11 cellular contexts compared by ENCODE assay signal in genomic region chr3:42655980-42656679, GRCh38. TPM values are rescaled to one million over a fixed set of nuclear protein-coding genes. Genes with fewer than 3 reads are reported as not detected.
DNase-seq lines count a peak whose midpoint lies in the region; ATAC-seq, FAIRE-seq and TF ChIP-seq lines count a peak whose summit lies in the region.
"Had no signal": no experiment of that assay in that cellular context is flagged by ENCODE, and none has a peak within 500 bp of the region (broad histone marks: within the 10 kb centered on the region; RNA-seq: fewer than 3 reads in every experiment).

No MANE protein-coding gene starts in this region.

- peak overlapping the region; percentile 90; the same call in 1 of the 2 replicates for H3K4me2 ChIP-seq in HepG2 (ENCODE audit: low read depth, low read length)

- peaks cover 7% of the 10 kb centered on the region for H3K79me2 ChIP-seq in HepG2 (ENCODE audit: insufficient read depth, low read length)

- ATAC-seq in HepG2 (no peak; the same call in 2 of the 3 replicates), right lobe of liver (no peak)
- ATAC-seq in naive thymus-derived CD8-positive, alpha-beta T cell, result no peak
- ATAC-seq: activated T-cell treated with anti-CD3 and anti-CD28 coated beads, Interleukin-2, amount 50 U/mL, for 72 hours had no signal

- H3K27me3 ChIP-seq in HepG2 (ENCODE audit: control insufficient read depth in 1 of 2, insufficient read depth in 2 of 2, low read length in 2 of 2) (no peaks in the 10 kb centered on the region), right lobe of liver (no peaks in the 10 kb centered on the region), vagina (no peaks in the 10 kb centered on the region)

- in situ Hi-C loops in HepG2 (cut with HindIII; ENCODE audit: extremely low pct_ligation_motif_present, low pct_unique_long_range_greater_than_20kb), result no loop called here

- intact Hi-C loops in HepG2 (cut with micrococcal nuclease; ENCODE audit: unreplicated experiment), result no loop called here
- intact Hi-C loops in right lobe of liver (cut with DNase I), result no loop called here
- intact Hi-C loops in vagina (cut with DNase I), result loop anchor here (2.0 kb wide), 1 partner anchor 65 kb away; the partner anchor contains the start of gene SS18L2

- H3K4me1 Mint-ChIP-seq in mesothelial cell of epicardium, result peaks cover 28% of the 10 kb centered on the region
- H3K4me1 Mint-ChIP-seq in naive thymus-derived CD8-positive, alpha-beta T cell, result peaks cover 7 to 27% (median 11%) of the 10 kb centered on the region in 4 donors

- TF ChIP-seq POLR2A in HepG2 (IDR thresholded peaks at IDR 0.05; ENCODE audit: insufficient read depth in 1 of 2, low read depth in 2 of 2, low read length in 2 of 2) (no peak), right lobe of liver (IDR thresholded peaks at IDR 0.05) (no peak), vagina (IDR thresholded peaks at IDR 0.05) (no peak)

- no peaks in the 10 kb centered on the region for H3K9me3 Mint-ChIP-seq in mesothelial cell of epicardium
- no peaks in the 10 kb centered on the region for H3K9me3 Mint-ChIP-seq in naive thymus-derived CD8-positive, alpha-beta T cell
- H3K9me3 Mint-ChIP-seq: activated T-cell treated with anti-CD3 and anti-CD28 coated beads, Interleukin-2, amount 50 U/mL, for 72 hours had no signal

- H3K9me3 ChIP-seq in HepG2 (ENCODE audit: low read length), result no peaks in the 10 kb centered on the region
- no peaks in the 10 kb centered on the region for H3K9me3 ChIP-seq in right lobe of liver
- no peaks in the 10 kb centered on the region for H3K9me3 ChIP-seq in vagina

- no peak for TF ChIP-seq RAD21 in HepG2 (CRISPR knock-in tag; IDR thresholded peaks at IDR 0.05)

- no peak overlapping the region for H2AFZ ChIP-seq in HepG2 (ENCODE audit: low read length)

- no peaks in the 10 kb centered on the region for H3K27me3 Mint-ChIP-seq in mesothelial cell of epicardium (ENCODE audit: low read depth)
- H3K27me3 Mint-ChIP-seq in naive thymus-derived CD8-positive, alpha-beta T cell, result no peaks in the 10 kb centered on the region

- TF ChIP-seq CTCF in HepG2 (CRISPR knock-in tag; IDR thresholded peaks at IDR 0.05) (no peak), right lobe of liver (IDR thresholded peaks at IDR 0.05) (no peak), coronary artery (IDR thresholded peaks at IDR 0.05) (no peak), mesothelial cell of epicardium (IDR thresholded peaks at IDR 0.05; ENCODE audit: unreplicated experiment) (no peak), vagina (IDR thresholded peaks at IDR 0.05) (no peak)

- 75% methylated on average over 6 of the region's 6 CpGs for WGBS in HepG2 (ENCODE audit: low lambda C conversion rate)
- WGBS in right lobe of liver (ENCODE audit: insufficient coverage, low coverage, low lambda C conversion rate, missing lambda C conversion rate), result 75% methylated on average over 2 of the region's 6 CpGs

- peak overlapping the region; percentile 60 for H3K4me3 Mint-ChIP-seq in mesothelial cell of epicardium
- peak overlapping the region in 2 of 10 donors; percentile 20 to 47 for H3K4me3 Mint-ChIP-seq in naive thymus-derived CD8-positive, alpha-beta T cell

- TF ChIP-seq EP300 in HepG2 (IDR thresholded peaks at IDR 0.05; ENCODE audit: low read depth in 2 of 2, low read length in 2 of 2) (no peak), HepG2 (CRISPR knock-in tag; IDR thresholded peaks at IDR 0.05; ENCODE audit: borderline replicate concordance) (no peak)

- no peak for FAIRE-seq in HepG2 (lab: Jason Lieb, UNC)

- POLR2A ChIA-PET in HepG2 (lab: Yijun Ruan, JAX), result no interaction called here
- POLR2A ChIA-PET in naive thymus-derived CD8-positive, alpha-beta T cell (lab: Charles Lee), result no interaction called here

- H3K36me3 ChIP-seq in HepG2 (replicated peaks in 1 of 2; ENCODE audit: control insufficient read depth in 1 of 2, insufficient read depth in 2 of 2, low read length in 2 of 2) (no peaks in the 10 kb centered on the region), right lobe of liver (no peaks in the 10 kb centered on the region), vagina (peaks cover 0 to 7% of the 10 kb centered on the region in 2 donors)

- BruUV-seq in HepG2 (replicated peaks; lab: Mats Ljungman, UMichigan), result no TSS peak

- H3K27ac ChIP-seq in HepG2 (ENCODE audit: extremely low read length, insufficient read depth, low read length) (peak overlapping the region; percentile 16), right lobe of liver (no peak overlapping the region), coronary artery (peak overlapping the region; percentile 98 to 99), vagina (peak overlapping the region; percentile 96)
- H3K27ac ChIP-seq: SK-N-MC had no signal

- DNase-seq in HepG2 (ENCODE audit: low spot score) (no peak), right lobe of liver (no peak), coronary artery (ENCODE audit: low spot score) (peak; percentile 74), mesothelial cell of epicardium (ENCODE audit: low spot score in 2 of 2, unreplicated experiment in 2 of 2) (no peak), vagina (ENCODE audit: extremely low spot score in 2 of 2) (peak in 1 of 2 donors; percentile 84), NCI-H187 treated with DMSO at 0.1 percent for 48 hours (lab: John Stamatoyannopoulos, UW) (no peak)
- DNase-seq in activated CD4-positive, alpha-beta T cell treated with anti-CD3 and anti-CD28 coated beads, Interleukin-2, amount 50 U/mL, for 48 hours, result no peak
- DNase-seq in naive thymus-derived CD8-positive, alpha-beta T cell, result no peak
- DNase-seq: activated T-cell treated with anti-CD3 and anti-CD28 coated beads, Interleukin-2, amount 50 U/mL, for 72 hours; NCI-H1092 treated with DMSO at 0.1 percent for 48 hours had no signal

- H3K9ac ChIP-seq in HepG2 (ENCODE audit: insufficient read depth, low read depth, low read length), result no peak overlapping the region

- peaks cover 8% of the 10 kb centered on the region for H3K36me3 Mint-ChIP-seq in mesothelial cell of epicardium
- H3K36me3 Mint-ChIP-seq in naive thymus-derived CD8-positive, alpha-beta T cell, result no peaks in the 10 kb centered on the region

- H4K20me1 ChIP-seq in HepG2 (ENCODE audit: insufficient read depth, low read length), result no peaks in the 10 kb centered on the region

- H3K4me1 ChIP-seq in HepG2 (ENCODE audit: insufficient read depth, low read length) (peaks cover 62% of the 10 kb centered on the region), right lobe of liver (peaks cover 0 to 14% (median 3%) of the 10 kb centered on the region in 4 donors), vagina (peaks cover 73% of the 10 kb centered on the region)

- peak overlapping the region; percentile 2 for H3K27ac Mint-ChIP-seq in mesothelial cell of epicardium
- peak overlapping the region in 1 of 10 donors; percentile 54 for H3K27ac Mint-ChIP-seq in naive thymus-derived CD8-positive, alpha-beta T cell
- H3K27ac Mint-ChIP-seq: activated T-cell treated with anti-CD3 and anti-CD28 coated beads, Interleukin-2, amount 50 U/mL, for 72 hours had no signal

- CTCF ChIA-PET in HepG2 (lab: Yijun Ruan, JAX; ENCODE audit: low intra/inter-chr PET ratio, low total read pairs), result no interaction called here

- H3K4me3 ChIP-seq in HepG2 (replicated peaks in 1 of 3; ENCODE audit: insufficient read depth in 1 of 3, low read depth in 2 of 3, low read length in 3 of 3) (no peak overlapping the region), right lobe of liver (no peak overlapping the region), coronary artery (peak overlapping the region; percentile 98), vagina (peak overlapping the region in 1 of 2 donors; percentile 98)

RNA-seq across cellular contexts. Expression of gene ZBTB47, which starts 2.6 kb away (rescaled TPM):
- total RNA-seq in HepG2 (2016; rRNA removed; fragmentation: Illumina TruSeq; extraction: Trizol), result 1.4 and 3.1 TPM in 2 replicates
- total RNA-seq in HepG2 (2016; cell fraction: cytosol; rRNA removed; fragmentation: Illumina TruSeq; extraction: Trizol; ENCODE audit: low read depth), result 0.20 and 0.44 TPM in 2 replicates
- 1.4 and 3.1 TPM in 2 replicates for total RNA-seq in HepG2 (2016; cell fraction: insoluble cytoplasmic fraction; rRNA removed; fragmentation: Illumina TruSeq; extraction: Trizol)
- 1.5 and 1.6 TPM in 2 replicates for total RNA-seq in HepG2 (2016; cell fraction: membrane; rRNA removed; fragmentation: Illumina TruSeq; extraction: Trizol)
- 2.9 and 3.4 TPM in 2 replicates for total RNA-seq in HepG2 (2016; cell fraction: nucleus; rRNA removed; fragmentation: Illumina TruSeq; extraction: Trizol)
- 1.5 and 2.4 TPM in 2 replicates for polyA plus RNA-seq in HepG2 (2011; rRNA removed)
- 1.3 and 1.5 TPM in 2 replicates for polyA plus RNA-seq in HepG2 (2011; cell fraction: cytosol; rRNA removed)
- 5.0 and 5.4 TPM in 2 replicates for polyA plus RNA-seq in HepG2 (2011; cell fraction: nucleus; rRNA removed)
- 1.1 and 1.5 TPM in 2 replicates for polyA plus RNA-seq in HepG2 (2012)
- 0.19 and 0.20 TPM in 2 replicates for polyA plus RNA-seq in HepG2 (2016; cell fraction: cytosol; fragmentation: Illumina TruSeq; extraction: Trizol; ENCODE audit: low read depth)
- polyA plus RNA-seq in HepG2 (2016; cell fraction: insoluble cytoplasmic fraction; fragmentation: Illumina TruSeq; extraction: Trizol; ENCODE audit: low read depth), result 1.4 and 1.5 TPM in 2 replicates
- polyA plus RNA-seq in HepG2 (2016; cell fraction: membrane; fragmentation: Illumina TruSeq; extraction: Trizol; ENCODE audit: low read depth), result 0.82 and 1.3 TPM in 2 replicates
- 2.3 and 3.8 TPM in 2 replicates for polyA plus RNA-seq in HepG2 (2016; cell fraction: nucleus; fragmentation: Illumina TruSeq; extraction: Trizol; ENCODE audit: insufficient read depth, low read depth)
- polyA minus RNA-seq in HepG2 (2011; rRNA and poly(A)+ RNA removed; ENCODE audit: low replicate concordance), result 7.3 and 12.7 TPM in 2 replicates
- polyA minus RNA-seq in HepG2 (2011; cell fraction: cytosol; rRNA and poly(A)+ RNA removed), result 1.7 and 1.8 TPM in 2 replicates
- polyA minus RNA-seq in HepG2 (2011; cell fraction: nucleus; rRNA and poly(A)+ RNA removed), result 4.7 and 5.2 TPM in 2 replicates
- 1 to 10 TPM; 2.2 to 8.9 (median 4.9) TPM for total RNA-seq in right lobe of liver
- total RNA-seq in mesothelial cell of epicardium, result 22.4 to 23.6 TPM (median 23.0 TPM) in 3 replicates
- 47.9 TPM for total RNA-seq in vagina
- total RNA-seq in naive thymus-derived CD8-positive, alpha-beta T cell, result under 1 TPM; 0.23 to 0.41 TPM
- not detected for polyA plus RNA-seq in naive thymus-derived CD8-positive, alpha-beta T cell

RNA-seq across cellular contexts. Expression of gene KLHL40, which starts 29.2 kb away (rescaled TPM):
- total RNA-seq in HepG2 (2016; rRNA removed; fragmentation: Illumina TruSeq; extraction: Trizol) (not detected in 2 replicates), right lobe of liver (under 1 TPM in 2 of 6 experiments, not detected in 4; 0.19 to 0.68 TPM), mesothelial cell of epicardium (not detected in 3 replicates), vagina (not detected)
- total RNA-seq in HepG2 (2016; cell fraction: cytosol; rRNA removed; fragmentation: Illumina TruSeq; extraction: Trizol; ENCODE audit: low read depth), result not detected in 2 replicates
- total RNA-seq in HepG2 (2016; cell fraction: insoluble cytoplasmic fraction; rRNA removed; fragmentation: Illumina TruSeq; extraction: Trizol), result not detected in 2 replicates
- total RNA-seq in HepG2 (2016; cell fraction: membrane; rRNA removed; fragmentation: Illumina TruSeq; extraction: Trizol), result not detected in 2 replicates
- total RNA-seq in HepG2 (2016; cell fraction: nucleus; rRNA removed; fragmentation: Illumina TruSeq; extraction: Trizol), result not detected in 2 replicates
- not detected in 2 replicates for polyA plus RNA-seq in HepG2 (2011; rRNA removed)
- not detected in 2 replicates for polyA plus RNA-seq in HepG2 (2011; cell fraction: cytosol; rRNA removed)
- not detected in 2 replicates for polyA plus RNA-seq in HepG2 (2011; cell fraction: nucleus; rRNA removed)
- not detected in 2 replicates for polyA plus RNA-seq in HepG2 (2012)
- polyA plus RNA-seq in HepG2 (2016; cell fraction: cytosol; fragmentation: Illumina TruSeq; extraction: Trizol; ENCODE audit: low read depth), result not detected in 2 replicates
- polyA plus RNA-seq in HepG2 (2016; cell fraction: insoluble cytoplasmic fraction; fragmentation: Illumina TruSeq; extraction: Trizol; ENCODE audit: low read depth), result not detected in 2 replicates
- not detected in 2 replicates for polyA plus RNA-seq in HepG2 (2016; cell fraction: membrane; fragmentation: Illumina TruSeq; extraction: Trizol; ENCODE audit: low read depth)
- polyA plus RNA-seq in HepG2 (2016; cell fraction: nucleus; fragmentation: Illumina TruSeq; extraction: Trizol; ENCODE audit: insufficient read depth, low read depth), result not detected in 2 replicates
- polyA minus RNA-seq in HepG2 (2011; rRNA and poly(A)+ RNA removed; ENCODE audit: low replicate concordance), result 0.12 TPM in 1 of 2 replicates, not detected in the other
- polyA minus RNA-seq in HepG2 (2011; cell fraction: cytosol; rRNA and poly(A)+ RNA removed), result not detected in 2 replicates
- not detected in 2 replicates for polyA minus RNA-seq in HepG2 (2011; cell fraction: nucleus; rRNA and poly(A)+ RNA removed)
- total RNA-seq in naive thymus-derived CD8-positive, alpha-beta T cell, result not detected
- not detected for polyA plus RNA-seq in naive thymus-derived CD8-positive, alpha-beta T cell
- total RNA-seq: activated T-cell treated with anti-CD3 and anti-CD28 coated beads, Interleukin-2, amount 50 U/mL, for 72 hours had no signal

RNA-seq across cellular contexts. Expression of gene HHATL, which starts 46.5 kb away (rescaled TPM):
- total RNA-seq in HepG2 (2016; rRNA removed; fragmentation: Illumina TruSeq; extraction: Trizol), result not detected in 2 replicates
- not detected in 2 replicates for total RNA-seq in HepG2 (2016; cell fraction: cytosol; rRNA removed; fragmentation: Illumina TruSeq; extraction: Trizol; ENCODE audit: low read depth)
- not detected in 2 replicates for total RNA-seq in HepG2 (2016; cell fraction: insoluble cytoplasmic fraction; rRNA removed; fragmentation: Illumina TruSeq; extraction: Trizol)
- total RNA-seq in HepG2 (2016; cell fraction: membrane; rRNA removed; fragmentation: Illumina TruSeq; extraction: Trizol), result not detected in 2 replicates
- total RNA-seq in HepG2 (2016; cell fraction: nucleus; rRNA removed; fragmentation: Illumina TruSeq; extraction: Trizol), result 0.62 TPM in 1 of 2 replicates, not detected in the other
- 0.04 and 0.26 TPM in 2 replicates for polyA plus RNA-seq in HepG2 (2011; rRNA removed)
- 0.08 TPM in 2 replicates for polyA plus RNA-seq in HepG2 (2011; cell fraction: cytosol; rRNA removed)
- 0.74 and 1.2 TPM in 2 replicates for polyA plus RNA-seq in HepG2 (2011; cell fraction: nucleus; rRNA removed)
- polyA plus RNA-seq in HepG2 (2012), result not detected in 2 replicates
- not detected in 2 replicates for polyA plus RNA-seq in HepG2 (2016; cell fraction: cytosol; fragmentation: Illumina TruSeq; extraction: Trizol; ENCODE audit: low read depth)
- not detected in 2 replicates for polyA plus RNA-seq in HepG2 (2016; cell fraction: insoluble cytoplasmic fraction; fragmentation: Illumina TruSeq; extraction: Trizol; ENCODE audit: low read depth)
- not detected in 2 replicates for polyA plus RNA-seq in HepG2 (2016; cell fraction: membrane; fragmentation: Illumina TruSeq; extraction: Trizol; ENCODE audit: low read depth)
- not detected in 2 replicates for polyA plus RNA-seq in HepG2 (2016; cell fraction: nucleus; fragmentation: Illumina TruSeq; extraction: Trizol; ENCODE audit: insufficient read depth, low read depth)
- polyA minus RNA-seq in HepG2 (2011; rRNA and poly(A)+ RNA removed; ENCODE audit: low replicate concordance), result not detected in 2 replicates
- not detected in 2 replicates for polyA minus RNA-seq in HepG2 (2011; cell fraction: cytosol; rRNA and poly(A)+ RNA removed)
- polyA minus RNA-seq in HepG2 (2011; cell fraction: nucleus; rRNA and poly(A)+ RNA removed), result 0.62 TPM in 1 of 2 replicates, not detected in the other
- 1 to 10 TPM in 1 of 6 experiments, under 1 TPM in 2, not detected in 3; 0.29 to 1.0 (median 0.60) TPM for total RNA-seq in right lobe of liver
- not detected in 3 replicates for total RNA-seq in mesothelial cell of epicardium
- not detected for total RNA-seq in vagina
- total RNA-seq in naive thymus-derived CD8-positive, alpha-beta T cell, result not detected
- not detected for polyA plus RNA-seq in naive thymus-derived CD8-positive, alpha-beta T cell
- total RNA-seq: activated T-cell treated with anti-CD3 and anti-CD28 coated beads, Interleukin-2, amount 50 U/mL, for 72 hours had no signal

RNA-seq across cellular contexts. Expression of gene NKTR, which starts 55.6 kb away (rescaled TPM):
- total RNA-seq in HepG2 (2016; rRNA removed; fragmentation: Illumina TruSeq; extraction: Trizol) (24.9 and 59.6 TPM in 2 replicates), right lobe of liver (10 to 100 TPM; 21.9 to 35.2 (median 28.4) TPM), mesothelial cell of epicardium (185 to 201 TPM (median 192 TPM) in 3 replicates), vagina (128 TPM)
- 14.8 and 15.5 TPM in 2 replicates for total RNA-seq in HepG2 (2016; cell fraction: cytosol; rRNA removed; fragmentation: Illumina TruSeq; extraction: Trizol; ENCODE audit: low read depth)
- 23.0 and 60.3 TPM in 2 replicates for total RNA-seq in HepG2 (2016; cell fraction: insoluble cytoplasmic fraction; rRNA removed; fragmentation: Illumina TruSeq; extraction: Trizol)
- 11.2 and 12.9 TPM in 2 replicates for total RNA-seq in HepG2 (2016; cell fraction: membrane; rRNA removed; fragmentation: Illumina TruSeq; extraction: Trizol)
- 180 and 195 TPM in 2 replicates for total RNA-seq in HepG2 (2016; cell fraction: nucleus; rRNA removed; fragmentation: Illumina TruSeq; extraction: Trizol)
- polyA plus RNA-seq in HepG2 (2011; rRNA removed), result 35.0 and 41.3 TPM in 2 replicates
- 3.9 and 5.3 TPM in 2 replicates for polyA plus RNA-seq in HepG2 (2011; cell fraction: cytosol; rRNA removed)
- 102 and 127 TPM in 2 replicates for polyA plus RNA-seq in HepG2 (2011; cell fraction: nucleus; rRNA removed)
- 39.9 and 52.7 TPM in 2 replicates for polyA plus RNA-seq in HepG2 (2012)
- 0.61 and 0.64 TPM in 2 replicates for polyA plus RNA-seq in HepG2 (2016; cell fraction: cytosol; fragmentation: Illumina TruSeq; extraction: Trizol; ENCODE audit: low read depth)
- 14.4 and 15.0 TPM in 2 replicates for polyA plus RNA-seq in HepG2 (2016; cell fraction: insoluble cytoplasmic fraction; fragmentation: Illumina TruSeq; extraction: Trizol; ENCODE audit: low read depth)
- 2.1 and 2.2 TPM in 2 replicates for polyA plus RNA-seq in HepG2 (2016; cell fraction: membrane; fragmentation: Illumina TruSeq; extraction: Trizol; ENCODE audit: low read depth)
- polyA plus RNA-seq in HepG2 (2016; cell fraction: nucleus; fragmentation: Illumina TruSeq; extraction: Trizol; ENCODE audit: insufficient read depth, low read depth), result 227 and 250 TPM in 2 replicates
- 26.3 and 26.4 TPM in 2 replicates for polyA minus RNA-seq in HepG2 (2011; rRNA and poly(A)+ RNA removed; ENCODE audit: low replicate concordance)
- polyA minus RNA-seq in HepG2 (2011; cell fraction: cytosol; rRNA and poly(A)+ RNA removed), result 7.3 and 10.2 TPM in 2 replicates
- 385 and 392 TPM in 2 replicates for polyA minus RNA-seq in HepG2 (2011; cell fraction: nucleus; rRNA and poly(A)+ RNA removed)
- total RNA-seq in naive thymus-derived CD8-positive, alpha-beta T cell, result 100 to 1,000 TPM; 244 to 254 TPM
- 10 to 100 TPM in 2 of 3 donors, 1 to 10 TPM in 1; 9.5 to 14.3 (median 10.8) TPM for polyA plus RNA-seq in naive thymus-derived CD8-positive, alpha-beta T cell

Comparison
In these comparisons a context has a peak if more than half of its experiments do, and no peak if none do; other contexts are left out.
1. H3K27ac ChIP-seq: peak in HepG2 (single experiment), coronary artery (2 of 2) and vagina (single experiment); none in right lobe of liver (0 of 3).